10 cellular contexts compared by ENCODE assay signal in the genomic region with DNA sequence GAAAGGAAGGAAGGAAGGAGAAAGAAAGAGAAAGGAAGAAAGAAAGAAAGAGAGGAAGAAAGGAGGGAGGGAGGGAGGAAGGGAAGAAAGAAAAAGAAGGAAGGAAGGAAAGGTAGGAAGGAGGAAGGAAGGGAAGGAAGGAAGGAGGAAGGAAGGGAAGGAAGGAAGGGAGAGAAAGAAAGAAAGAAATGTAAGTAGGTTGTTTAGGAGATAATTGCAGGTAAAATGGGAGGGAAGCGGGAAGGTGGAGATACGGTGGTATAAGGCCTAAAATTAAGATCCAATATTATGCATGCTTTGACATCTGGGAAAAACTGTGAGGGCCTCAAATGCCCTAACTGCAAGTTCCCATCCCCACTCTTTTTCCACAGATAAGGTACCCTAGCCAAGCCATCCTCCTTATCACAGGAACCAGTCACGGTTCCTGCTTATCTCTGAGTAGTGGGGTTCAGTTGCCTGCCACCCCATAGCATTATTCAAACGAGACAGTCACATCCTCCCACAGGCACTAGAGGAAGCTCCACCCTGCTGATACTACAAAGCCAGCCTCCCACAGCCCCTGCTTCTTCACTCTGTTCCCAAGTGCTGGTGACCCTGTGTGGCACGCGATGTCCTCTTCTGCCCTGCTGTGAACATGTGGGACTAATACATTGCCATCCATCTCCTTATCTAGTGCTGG. TPM values are rescaled to one million over a fixed set of nuclear protein-coding genes. Genes with fewer than 3 reads are reported as not detected.
DNase-seq lines count a peak whose midpoint lies in the region; ATAC-seq and TF ChIP-seq lines count a peak whose summit lies in the region.
"Had no signal": no experiment of that assay in that cellular context is flagged by ENCODE, and none has a peak within 500 bp of the region (broad histone marks: within the 10 kb centered on the region; RNA-seq: fewer than 3 reads in every experiment).

No MANE protein-coding gene starts in this region.

- in situ Hi-C loops in GM13976 (cut with MboI; ENCODE audit: low sequenced_read_pairs, unreplicated experiment), result no loop called here

- peak overlapping the region; percentile 10 for H3K4me3 Mint-ChIP-seq in activated naive CD4-positive, alpha-beta T cell treated with anti-CD3 and anti-CD28 coated beads, Interleukin-2, amount 10 ng/mL, durations not matched to agents 7 days and 5 days
- H3K4me3 Mint-ChIP-seq in glutamatergic neuron (ENCODE audit: unreplicated experiment), result no peak overlapping the region

- DNase-seq in CD1c-positive myeloid dendritic cell (ENCODE audit: extremely low spot score) (peak; percentile 8), UCSD-AML1 (lab: John Stamatoyannopoulos, UW; ENCODE audit: unreplicated experiment) (peak; percentile 81), mucosa of descending colon (peak in 1 of 3 donors; percentile 55), islet precursor cell (no peak), glutamatergic neuron (no peak), GM13976 (ENCODE audit: low spot score) (no peak)
- peak; percentile 69 for DNase-seq in activated naive CD4-positive, alpha-beta T cell treated with anti-CD3 and anti-CD28 coated beads, Interleukin-2, amount 10 ng/mL, durations not matched to agents 7 days and 5 days
- DNase-seq: NCI-H2171, occipital lobe had no signal

- ATAC-seq in mucosa of descending colon, result peak; percentile 41
- no peak for ATAC-seq in HG03196 (IDR thresholded peaks at IDR 0.05; ENCODE audit: unreplicated experiment)

- intact Hi-C loops in mucosa of descending colon (cut with DNase I, micrococcal nuclease), result no loop called here

- TF ChIP-seq CTCF in mucosa of descending colon (IDR thresholded peaks at IDR 0.05), result no peak
- no peak for TF ChIP-seq CTCF in glutamatergic neuron (IDR thresholded peaks at IDR 0.05; ENCODE audit: partially characterized antibody, unreplicated experiment)
- no peak for TF ChIP-seq CTCF in GM13976 (IDR thresholded peaks at IDR 0.05; ENCODE audit: borderline replicate concordance, control extremely low read depth, extremely low read depth, insufficient read depth, missing control alignments)

- H3K4me3 ChIP-seq in mucosa of descending colon, result no peak overlapping the region

- H3K9me3 Mint-ChIP-seq in activated naive CD4-positive, alpha-beta T cell treated with anti-CD3 and anti-CD28 coated beads, Interleukin-2, amount 10 ng/mL, durations not matched to agents 7 days and 5 days, result peaks cover under 1% of the 10 kb centered on the region
- peaks cover 2% of the 10 kb centered on the region for H3K9me3 Mint-ChIP-seq in glutamatergic neuron (ENCODE audit: unreplicated experiment)

- peak overlapping the region; percentile 97 for H3K27ac Mint-ChIP-seq in activated naive CD4-positive, alpha-beta T cell treated with anti-CD3 and anti-CD28 coated beads, Interleukin-2, amount 10 ng/mL, durations not matched to agents 7 days and 5 days
- H3K27ac Mint-ChIP-seq in glutamatergic neuron (ENCODE audit: unreplicated experiment), result no peak overlapping the region

- CTCF ChIA-PET in activated naive CD4-positive, alpha-beta T cell treated with anti-CD3 and anti-CD28 coated beads, Interleukin-2, amount 10 ng/mL, durations not matched to agents 7 days and 5 days (lab: Charles Lee), result no interaction called here

- peaks cover 90% of the 10 kb centered on the region for H3K4me1 Mint-ChIP-seq in activated naive CD4-positive, alpha-beta T cell treated with anti-CD3 and anti-CD28 coated beads, Interleukin-2, amount 10 ng/mL, durations not matched to agents 7 days and 5 days
- H3K4me1 Mint-ChIP-seq in glutamatergic neuron (ENCODE audit: low read depth, unreplicated experiment), result peaks cover 8% of the 10 kb centered on the region

- H3K4me1 ChIP-seq in mucosa of descending colon (ENCODE audit: low read depth), result no peaks in the 10 kb centered on the region

- no peaks in the 10 kb centered on the region for H3K9me3 ChIP-seq in mucosa of descending colon

- no peaks in the 10 kb centered on the region for H3K27me3 Mint-ChIP-seq in activated naive CD4-positive, alpha-beta T cell treated with anti-CD3 and anti-CD28 coated beads, Interleukin-2, amount 10 ng/mL, durations not matched to agents 7 days and 5 days
- peaks cover under 1% of the 10 kb centered on the region for H3K27me3 Mint-ChIP-seq in glutamatergic neuron (ENCODE audit: unreplicated experiment)

- no peaks in the 10 kb centered on the region for H3K36me3 ChIP-seq in mucosa of descending colon (ENCODE audit: low read depth)

- H3K36me3 Mint-ChIP-seq in activated naive CD4-positive, alpha-beta T cell treated with anti-CD3 and anti-CD28 coated beads, Interleukin-2, amount 10 ng/mL, durations not matched to agents 7 days and 5 days, result peaks cover 9% of the 10 kb centered on the region
- H3K36me3 Mint-ChIP-seq in glutamatergic neuron (ENCODE audit: unreplicated experiment), result no peaks in the 10 kb centered on the region

RNA-seq across cellular contexts. Expression of gene ST8SIA6, which starts 28.7 kb away (rescaled TPM):
- total RNA-seq in mucosa of descending colon (1 to 10 TPM; 1.6 to 4.2 (median 2.2) TPM), glutamatergic neuron (ENCODE audit: unreplicated experiment) (not detected)

Comparison
In these comparisons a context has a peak if more than half of its experiments do, and no peak if none do; other contexts are left out.
1. DNase-seq: peak in CD1c-positive myeloid dendritic cell (single experiment), UCSD-AML1 (single experiment) and activated naive CD4-positive, alpha-beta T cell treated with anti-CD3 and anti-CD28 coated beads, Interleukin-2, amount 10 ng/mL, durations not matched to agents 7 days and 5 days (single experiment); none in islet precursor cell (single experiment), glutamatergic neuron (single experiment) and GM13976 (single experiment).